In the genomic region with DNA sequence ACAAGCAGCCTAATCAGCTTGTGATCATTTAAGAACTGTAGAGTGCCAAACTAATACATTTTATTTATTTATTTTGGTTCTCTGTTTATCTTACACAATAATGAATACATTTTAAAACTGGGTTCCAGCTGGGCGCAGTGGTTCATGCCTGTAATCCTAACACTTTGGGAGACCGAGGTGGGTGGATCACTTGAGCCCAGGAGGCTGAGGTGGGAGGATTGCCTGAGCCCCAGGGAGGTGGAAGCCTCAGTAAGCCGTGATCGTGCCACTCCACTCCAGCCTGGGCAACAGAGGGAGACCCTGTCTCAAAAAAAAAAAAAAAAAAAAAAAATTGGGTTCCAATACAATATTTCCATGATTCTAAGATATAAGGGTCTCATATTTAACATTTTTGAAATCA, we compare ENCODE assay signal across 1 cellular context.
TF ChIP-seq lines count a peak whose summit lies in the region.

No MANE protein-coding gene starts in this region.

TF ChIP-seq in HEK293, 187 proteins besides CTCF, POLR2A, EP300 and RAD21 (continued from another document):
- TF ChIP-seq, protein P1, sequence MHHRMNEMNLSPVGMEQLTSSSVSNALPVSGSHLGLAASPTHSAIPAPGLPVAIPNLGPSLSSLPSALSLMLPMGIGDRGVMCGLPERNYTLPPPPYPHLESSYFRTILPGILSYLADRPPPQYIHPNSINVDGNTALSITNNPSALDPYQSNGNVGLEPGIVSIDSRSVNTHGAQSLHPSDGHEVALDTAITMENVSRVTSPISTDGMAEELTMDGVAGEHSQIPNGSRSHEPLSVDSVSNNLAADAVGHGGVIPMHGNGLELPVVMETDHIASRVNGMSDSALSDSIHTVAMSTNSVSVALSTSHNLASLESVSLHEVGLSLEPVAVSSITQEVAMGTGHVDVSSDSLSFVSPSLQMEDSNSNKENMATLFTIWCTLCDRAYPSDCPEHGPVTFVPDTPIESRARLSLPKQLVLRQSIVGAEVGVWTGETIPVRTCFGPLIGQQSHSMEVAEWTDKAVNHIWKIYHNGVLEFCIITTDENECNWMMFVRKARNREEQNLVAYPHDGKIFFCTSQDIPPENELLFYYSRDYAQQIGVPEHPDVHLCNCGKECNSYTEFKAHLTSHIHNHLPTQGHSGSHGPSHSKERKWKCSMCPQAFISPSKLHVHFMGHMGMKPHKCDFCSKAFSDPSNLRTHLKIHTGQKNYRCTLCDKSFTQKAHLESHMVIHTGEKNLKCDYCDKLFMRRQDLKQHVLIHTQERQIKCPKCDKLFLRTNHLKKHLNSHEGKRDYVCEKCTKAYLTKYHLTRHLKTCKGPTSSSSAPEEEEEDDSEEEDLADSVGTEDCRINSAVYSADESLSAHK (tag by site-specific recombination; IDR thresholded peaks at IDR 0.05) = no peak
- no peak for TF ChIP-seq ZNF302 (tag by site-specific recombination; IDR thresholded peaks at IDR 0.05; ENCODE audit: low read depth)
- TF ChIP-seq, protein P2, sequence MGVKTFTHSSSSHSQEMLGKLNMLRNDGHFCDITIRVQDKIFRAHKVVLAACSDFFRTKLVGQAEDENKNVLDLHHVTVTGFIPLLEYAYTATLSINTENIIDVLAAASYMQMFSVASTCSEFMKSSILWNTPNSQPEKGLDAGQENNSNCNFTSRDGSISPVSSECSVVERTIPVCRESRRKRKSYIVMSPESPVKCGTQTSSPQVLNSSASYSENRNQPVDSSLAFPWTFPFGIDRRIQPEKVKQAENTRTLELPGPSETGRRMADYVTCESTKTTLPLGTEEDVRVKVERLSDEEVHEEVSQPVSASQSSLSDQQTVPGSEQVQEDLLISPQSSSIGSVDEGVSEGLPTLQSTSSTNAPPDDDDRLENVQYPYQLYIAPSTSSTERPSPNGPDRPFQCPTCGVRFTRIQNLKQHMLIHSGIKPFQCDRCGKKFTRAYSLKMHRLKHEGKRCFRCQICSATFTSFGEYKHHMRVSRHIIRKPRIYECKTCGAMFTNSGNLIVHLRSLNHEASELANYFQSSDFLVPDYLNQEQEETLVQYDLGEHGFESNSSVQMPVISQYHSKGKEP (tag by site-specific recombination; IDR thresholded peaks at IDR 0.05) = 0 out of 2 replicates have a peak, but pooled peaks have one; percentile 8
- TF ChIP-seq, protein P3, sequence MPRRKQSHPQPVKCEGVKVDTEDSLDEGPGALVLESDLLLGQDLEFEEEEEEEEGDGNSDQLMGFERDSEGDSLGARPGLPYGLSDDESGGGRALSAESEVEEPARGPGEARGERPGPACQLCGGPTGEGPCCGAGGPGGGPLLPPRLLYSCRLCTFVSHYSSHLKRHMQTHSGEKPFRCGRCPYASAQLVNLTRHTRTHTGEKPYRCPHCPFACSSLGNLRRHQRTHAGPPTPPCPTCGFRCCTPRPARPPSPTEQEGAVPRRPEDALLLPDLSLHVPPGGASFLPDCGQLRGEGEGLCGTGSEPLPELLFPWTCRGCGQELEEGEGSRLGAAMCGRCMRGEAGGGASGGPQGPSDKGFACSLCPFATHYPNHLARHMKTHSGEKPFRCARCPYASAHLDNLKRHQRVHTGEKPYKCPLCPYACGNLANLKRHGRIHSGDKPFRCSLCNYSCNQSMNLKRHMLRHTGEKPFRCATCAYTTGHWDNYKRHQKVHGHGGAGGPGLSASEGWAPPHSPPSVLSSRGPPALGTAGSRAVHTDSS (tag by site-specific recombination; IDR thresholded peaks at IDR 0.05) = no peak
TF ChIP-seq in HEK293: peak in this region for 5.
